ENCODE assay signal across 9 cellular contexts in genomic region chr3:37712918-37713819, GRCh38.
A peak's percentile ranks its signal among the peaks of the same experiment; 100 is the strongest.
DNase-seq lines count a peak whose midpoint lies in the region; ATAC-seq lines count a peak whose summit lies in the region.
"Had no signal": no experiment of that assay in that cellular context is flagged by ENCODE, and none has a peak within 500 bp of the region (broad histone marks: within the 10 kb centered on the region; RNA-seq: fewer than 3 reads in every experiment).

No MANE protein-coding gene starts in this region.

- H3K9me3 Mint-ChIP-seq in naive thymus-derived CD8-positive, alpha-beta T cell, result no peaks in the 10 kb centered on the region
- H3K9me3 Mint-ChIP-seq: immature natural killer cell had no signal

- H3K9ac ChIP-seq in adipocyte (ENCODE audit: low read length), result no peak overlapping the region

- peaks cover 6% of the 10 kb centered on the region for H3K4me1 ChIP-seq in adipocyte (ENCODE audit: control insufficient read depth, insufficient read depth, low read length)

- no peaks in the 10 kb centered on the region for H3K36me3 Mint-ChIP-seq in naive thymus-derived CD8-positive, alpha-beta T cell
- H3K36me3 Mint-ChIP-seq: immature natural killer cell had no signal

- ATAC-seq in GM19397 (IDR thresholded peaks at IDR 0.05; ENCODE audit: unreplicated experiment) (no peak), GM19324 (IDR thresholded peaks at IDR 0.05; ENCODE audit: low FRiP score, unreplicated experiment) (no peak)
- no peak for ATAC-seq in naive thymus-derived CD8-positive, alpha-beta T cell

- intact Hi-C loops in cardiac septum (cut with DNase I), result no loop called here

- no peak overlapping the region for H3K27ac Mint-ChIP-seq in naive thymus-derived CD8-positive, alpha-beta T cell
- H3K27ac Mint-ChIP-seq: immature natural killer cell had no signal

- H3K9me3 ChIP-seq in adipocyte (ENCODE audit: control insufficient read depth, low read length), result peaks cover 9% of the 10 kb centered on the region

- H3K27me3 Mint-ChIP-seq in naive thymus-derived CD8-positive, alpha-beta T cell, result peaks cover 4 to 8% (median 5%) of the 10 kb centered on the region in 5 donors

- H3K4me3 ChIP-seq in adipocyte (ENCODE audit: low read length), result no peak overlapping the region

- H3K4me3 Mint-ChIP-seq in naive thymus-derived CD8-positive, alpha-beta T cell, result no peak overlapping the region
- H3K4me3 Mint-ChIP-seq: immature natural killer cell had no signal

- peaks cover 40% of the 10 kb centered on the region for H3K27me3 ChIP-seq in adipocyte (replicated peaks; ENCODE audit: control insufficient read depth, insufficient read depth, low read length)

- DNase-seq in GM03348 (ENCODE audit: low spot score) (peak; percentile 40), adipocyte (ENCODE audit: low read depth) (peak; percentile 26), cardiac septum (ENCODE audit: low spot score) (peak; percentile 54), pulmonary artery endothelial cell (ENCODE audit: low read depth, low spot score) (peak; percentile 13)
- DNase-seq in activated naive CD4-positive, alpha-beta T cell treated with anti-CD3 and anti-CD28 coated beads, Interleukin-2, amount 50 U/mL, for 16 hours, result no peak
- no peak for DNase-seq in naive thymus-derived CD8-positive, alpha-beta T cell
- DNase-seq: immature natural killer cell had no signal

- H3K4me1 Mint-ChIP-seq in naive thymus-derived CD8-positive, alpha-beta T cell, result no peaks in the 10 kb centered on the region
- H3K4me1 Mint-ChIP-seq: immature natural killer cell had no signal

- POLR2A ChIA-PET in naive thymus-derived CD8-positive, alpha-beta T cell (lab: Charles Lee), result no interaction called here

- H3K36me3 ChIP-seq in adipocyte (ENCODE audit: control insufficient read depth, insufficient read depth, low read length, severe bottlenecking), result no peaks in the 10 kb centered on the region

Comparison
In these comparisons a context has a peak if more than half of its experiments do, and no peak if none do; other contexts are left out.
1. DNase-seq: peak in GM03348 (single experiment), adipocyte (single experiment), cardiac septum (single experiment) and pulmonary artery endothelial cell (single experiment); none in activated naive CD4-positive, alpha-beta T cell treated with anti-CD3 and anti-CD28 coated beads, Interleukin-2, amount 50 U/mL, for 16 hours (single experiment) and naive thymus-derived CD8-positive, alpha-beta T cell (0 of 10).